1 cellular context compared by ENCODE assay signal in the genomic region with DNA sequence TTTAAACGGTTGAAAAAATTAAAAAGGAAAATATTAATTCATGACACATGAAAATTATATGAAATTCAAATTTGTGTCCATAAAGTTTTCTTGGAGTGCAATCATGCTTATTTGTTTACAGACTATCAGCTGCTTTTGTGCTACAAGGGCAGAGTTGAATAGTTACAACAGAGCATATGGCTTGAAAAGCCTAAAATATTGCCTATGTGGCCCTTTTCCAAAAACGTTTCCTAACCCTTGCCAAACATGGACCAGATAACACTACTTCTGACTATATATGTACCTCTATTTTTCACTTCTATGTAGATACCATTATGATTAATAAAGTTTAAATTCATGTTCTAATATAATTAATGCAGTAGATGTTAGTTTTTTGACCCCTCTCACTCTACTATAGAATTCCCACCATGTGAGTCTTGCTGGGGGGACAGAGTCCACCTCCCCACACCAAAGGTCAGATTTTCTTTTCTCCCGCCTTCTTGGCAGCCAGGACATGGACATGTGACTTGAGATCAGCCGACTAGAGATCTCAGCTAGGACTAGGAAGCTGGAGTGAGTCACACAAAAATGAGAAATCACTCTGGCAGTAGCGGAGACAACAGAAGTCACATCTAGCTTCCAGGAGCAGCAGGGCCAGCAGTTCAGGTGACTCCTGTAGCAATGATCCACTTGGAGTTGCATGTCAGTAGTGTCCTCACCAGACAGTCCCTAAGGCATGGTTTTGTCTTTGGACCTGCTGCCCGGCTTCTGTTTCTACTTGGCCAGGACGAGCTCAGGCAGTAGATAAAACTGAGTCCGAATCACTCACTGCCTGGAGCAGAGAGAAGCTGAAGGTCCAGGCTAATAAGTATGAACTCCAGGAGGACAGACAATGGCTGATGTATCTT.
TF ChIP-seq lines count a peak whose summit lies in the region.

No MANE protein-coding gene starts in this region.

TF ChIP-seq in HepG2, 621 proteins besides CTCF, POLR2A, EP300 and RAD21 (continued from another document and continues in another):
- no peak for TF ChIP-seq ZNF253 (CRISPR knock-in tag; IDR thresholded peaks at IDR 0.05; ENCODE audit: borderline replicate concordance)
- TF ChIP-seq, protein P1, sequence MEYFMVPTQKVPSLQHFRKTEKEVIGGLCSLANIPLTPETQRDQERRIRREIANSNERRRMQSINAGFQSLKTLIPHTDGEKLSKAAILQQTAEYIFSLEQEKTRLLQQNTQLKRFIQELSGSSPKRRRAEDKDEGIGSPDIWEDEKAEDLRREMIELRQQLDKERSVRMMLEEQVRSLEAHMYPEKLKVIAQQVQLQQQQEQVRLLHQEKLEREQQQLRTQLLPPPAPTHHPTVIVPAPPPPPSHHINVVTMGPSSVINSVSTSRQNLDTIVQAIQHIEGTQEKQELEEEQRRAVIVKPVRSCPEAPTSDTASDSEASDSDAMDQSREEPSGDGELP (IDR thresholded peaks at IDR 0.05; ENCODE audit: borderline replicate concordance, low read depth), result 0 out of 2 replicates have a peak, but pooled peaks have one; percentile 3
- no peak for TF ChIP-seq ZNF616 (CRISPR knock-in tag; IDR thresholded peaks at IDR 0.05; ENCODE audit: low read depth)
- peak; percentile 56; the same call in 1 of the 2 replicates for TF ChIP-seq HNF4G (IDR thresholded peaks at IDR 0.05; ENCODE audit: borderline replicate concordance, low read depth, low read length)
- no peak for TF ChIP-seq HNF4G (CRISPR knock-in tag; IDR thresholded peaks at IDR 0.05; ENCODE audit: borderline replicate concordance, low read depth)
- TF ChIP-seq ZNF251 (CRISPR knock-in tag; IDR thresholded peaks at IDR 0.05), result no peak
- TF ChIP-seq, protein P2, sequence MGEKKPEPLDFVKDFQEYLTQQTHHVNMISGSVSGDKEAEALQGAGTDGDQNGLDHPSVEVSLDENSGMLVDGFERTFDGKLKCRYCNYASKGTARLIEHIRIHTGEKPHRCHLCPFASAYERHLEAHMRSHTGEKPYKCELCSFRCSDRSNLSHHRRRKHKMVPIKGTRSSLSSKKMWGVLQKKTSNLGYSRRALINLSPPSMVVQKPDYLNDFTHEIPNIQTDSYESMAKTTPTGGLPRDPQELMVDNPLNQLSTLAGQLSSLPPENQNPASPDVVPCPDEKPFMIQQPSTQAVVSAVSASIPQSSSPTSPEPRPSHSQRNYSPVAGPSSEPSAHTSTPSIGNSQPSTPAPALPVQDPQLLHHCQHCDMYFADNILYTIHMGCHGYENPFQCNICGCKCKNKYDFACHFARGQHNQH (CRISPR knock-in tag; IDR thresholded peaks at IDR 0.05), result 0 out of 2 replicates have a peak, but pooled peaks have one; percentile 44
- peak; percentile 67; the same call in 1 of the 2 replicates for TF ChIP-seq HMG20A (CRISPR knock-in tag; IDR thresholded peaks at IDR 0.05; ENCODE audit: borderline replicate concordance)
- TF ChIP-seq, protein P3, sequence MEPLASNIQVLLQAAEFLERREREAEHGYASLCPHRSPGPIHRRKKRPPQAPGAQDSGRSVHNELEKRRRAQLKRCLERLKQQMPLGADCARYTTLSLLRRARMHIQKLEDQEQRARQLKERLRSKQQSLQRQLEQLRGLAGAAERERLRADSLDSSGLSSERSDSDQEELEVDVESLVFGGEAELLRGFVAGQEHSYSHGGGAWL (CRISPR knock-in tag; IDR thresholded peaks at IDR 0.05), result no peak
- peak; percentile 29; the same call in 1 of the 2 replicates for TF ChIP-seq SOX5 (CRISPR knock-in tag; IDR thresholded peaks at IDR 0.05; ENCODE audit: borderline replicate concordance)
- TF ChIP-seq, protein P4, sequence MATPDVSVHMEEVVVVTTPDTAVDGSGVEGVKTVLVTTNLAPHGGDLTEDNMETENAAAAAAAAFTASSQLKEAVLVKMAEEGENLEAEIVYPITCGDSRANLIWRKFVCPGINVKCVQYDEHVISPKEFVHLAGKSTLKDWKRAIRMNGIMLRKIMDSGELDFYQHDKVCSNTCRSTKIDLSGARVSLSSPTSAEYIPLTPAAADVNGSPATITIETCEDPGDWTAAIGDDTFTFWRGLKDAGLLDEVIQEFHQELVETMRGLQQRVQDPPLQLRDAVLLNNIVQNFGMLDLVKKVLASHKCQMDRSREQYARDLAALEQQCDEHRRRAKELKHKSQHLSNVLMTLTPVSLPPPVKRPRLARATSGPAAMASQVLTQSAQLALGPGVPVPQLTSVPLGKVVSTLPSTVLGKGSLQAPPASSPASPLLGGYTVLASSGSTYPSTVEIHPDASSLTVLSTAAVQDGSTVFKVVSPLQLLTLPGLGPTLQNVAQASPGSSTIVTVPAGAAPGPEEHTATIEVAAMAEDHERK (CRISPR knock-in tag; IDR thresholded peaks at IDR 0.05; ENCODE audit: low read depth), result no peak
- no peak for TF ChIP-seq BRD4 (CRISPR knock-in tag; IDR thresholded peaks at IDR 0.05)
- no peak for TF ChIP-seq ZNF879 (CRISPR knock-in tag; IDR thresholded peaks at IDR 0.05)
- TF ChIP-seq, protein P5, sequence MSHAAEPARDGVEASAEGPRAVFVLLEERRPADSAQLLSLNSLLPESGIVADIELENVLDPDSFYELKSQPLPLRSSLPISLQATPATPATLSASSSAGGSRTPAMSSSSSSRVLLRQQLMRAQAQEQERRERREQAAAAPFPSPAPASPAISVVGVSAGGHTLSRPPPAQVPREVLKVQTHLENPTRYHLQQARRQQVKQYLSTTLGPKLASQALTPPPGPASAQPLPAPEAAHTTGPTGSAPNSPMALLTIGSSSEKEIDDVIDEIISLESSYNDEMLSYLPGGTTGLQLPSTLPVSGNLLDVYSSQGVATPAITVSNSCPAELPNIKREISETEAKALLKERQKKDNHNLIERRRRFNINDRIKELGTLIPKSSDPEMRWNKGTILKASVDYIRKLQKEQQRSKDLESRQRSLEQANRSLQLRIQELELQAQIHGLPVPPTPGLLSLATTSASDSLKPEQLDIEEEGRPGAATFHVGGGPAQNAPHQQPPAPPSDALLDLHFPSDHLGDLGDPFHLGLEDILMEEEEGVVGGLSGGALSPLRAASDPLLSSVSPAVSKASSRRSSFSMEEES (CRISPR knock-in tag; IDR thresholded peaks at IDR 0.05), result peak; percentile 87
- TF ChIP-seq, protein P6, sequence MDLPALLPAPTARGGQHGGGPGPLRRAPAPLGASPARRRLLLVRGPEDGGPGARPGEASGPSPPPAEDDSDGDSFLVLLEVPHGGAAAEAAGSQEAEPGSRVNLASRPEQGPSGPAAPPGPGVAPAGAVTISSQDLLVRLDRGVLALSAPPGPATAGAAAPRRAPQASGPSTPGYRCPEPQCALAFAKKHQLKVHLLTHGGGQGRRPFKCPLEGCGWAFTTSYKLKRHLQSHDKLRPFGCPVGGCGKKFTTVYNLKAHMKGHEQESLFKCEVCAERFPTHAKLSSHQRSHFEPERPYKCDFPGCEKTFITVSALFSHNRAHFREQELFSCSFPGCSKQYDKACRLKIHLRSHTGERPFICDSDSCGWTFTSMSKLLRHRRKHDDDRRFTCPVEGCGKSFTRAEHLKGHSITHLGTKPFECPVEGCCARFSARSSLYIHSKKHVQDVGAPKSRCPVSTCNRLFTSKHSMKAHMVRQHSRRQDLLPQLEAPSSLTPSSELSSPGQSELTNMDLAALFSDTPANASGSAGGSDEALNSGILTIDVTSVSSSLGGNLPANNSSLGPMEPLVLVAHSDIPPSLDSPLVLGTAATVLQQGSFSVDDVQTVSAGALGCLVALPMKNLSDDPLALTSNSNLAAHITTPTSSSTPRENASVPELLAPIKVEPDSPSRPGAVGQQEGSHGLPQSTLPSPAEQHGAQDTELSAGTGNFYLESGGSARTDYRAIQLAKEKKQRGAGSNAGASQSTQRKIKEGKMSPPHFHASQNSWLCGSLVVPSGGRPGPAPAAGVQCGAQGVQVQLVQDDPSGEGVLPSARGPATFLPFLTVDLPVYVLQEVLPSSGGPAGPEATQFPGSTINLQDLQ (CRISPR knock-in tag; IDR thresholded peaks at IDR 0.05), result no peak
- TF ChIP-seq, protein P7, sequence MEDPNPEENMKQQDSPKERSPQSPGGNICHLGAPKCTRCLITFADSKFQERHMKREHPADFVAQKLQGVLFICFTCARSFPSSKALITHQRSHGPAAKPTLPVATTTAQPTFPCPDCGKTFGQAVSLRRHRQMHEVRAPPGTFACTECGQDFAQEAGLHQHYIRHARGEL (CRISPR knock-in tag; IDR thresholded peaks at IDR 0.05), result no peak
- TF ChIP-seq ZNF644 (CRISPR knock-in tag; IDR thresholded peaks at IDR 0.05; ENCODE audit: low read depth), result 0 out of 2 replicates have a peak, but pooled peaks have one; percentile 21
- TF ChIP-seq MTA3 (CRISPR knock-in tag; IDR thresholded peaks at IDR 0.05), result no peak
- TF ChIP-seq, protein P8, sequence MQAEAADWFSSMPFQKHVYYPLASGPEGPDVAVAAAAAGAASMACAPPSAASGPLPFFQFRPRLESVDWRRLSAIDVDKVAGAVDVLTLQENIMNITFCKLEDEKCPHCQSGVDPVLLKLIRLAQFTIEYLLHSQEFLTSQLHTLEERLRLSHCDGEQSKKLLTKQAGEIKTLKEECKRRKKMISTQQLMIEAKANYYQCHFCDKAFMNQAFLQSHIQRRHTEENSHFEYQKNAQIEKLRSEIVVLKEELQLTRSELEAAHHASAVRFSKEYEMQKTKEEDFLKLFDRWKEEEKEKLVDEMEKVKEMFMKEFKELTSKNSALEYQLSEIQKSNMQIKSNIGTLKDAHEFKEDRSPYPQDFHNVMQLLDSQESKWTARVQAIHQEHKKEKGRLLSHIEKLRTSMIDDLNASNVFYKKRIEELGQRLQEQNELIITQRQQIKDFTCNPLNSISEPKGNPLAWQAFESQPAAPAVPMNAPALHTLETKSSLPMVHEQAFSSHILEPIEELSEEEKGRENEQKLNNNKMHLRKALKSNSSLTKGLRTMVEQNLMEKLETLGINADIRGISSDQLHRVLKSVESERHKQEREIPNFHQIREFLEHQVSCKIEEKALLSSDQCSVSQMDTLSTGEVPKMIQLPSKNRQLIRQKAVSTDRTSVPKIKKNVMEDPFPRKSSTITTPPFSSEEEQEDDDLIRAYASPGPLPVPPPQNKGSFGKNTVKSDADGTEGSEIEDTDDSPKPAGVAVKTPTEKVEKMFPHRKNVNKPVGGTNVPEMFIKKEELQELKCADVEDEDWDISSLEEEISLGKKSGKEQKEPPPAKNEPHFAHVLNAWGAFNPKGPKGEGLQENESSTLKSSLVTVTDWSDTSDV (CRISPR knock-in tag; IDR thresholded peaks at IDR 0.05), result no peak
- TF ChIP-seq EZH2 (conservative IDR thresholded peaks at IDR 0.05; ENCODE audit: low read depth, low read length), result no peak
- TF ChIP-seq, protein P9, sequence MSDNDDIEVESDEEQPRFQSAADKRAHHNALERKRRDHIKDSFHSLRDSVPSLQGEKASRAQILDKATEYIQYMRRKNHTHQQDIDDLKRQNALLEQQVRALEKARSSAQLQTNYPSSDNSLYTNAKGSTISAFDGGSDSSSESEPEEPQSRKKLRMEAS (IDR thresholded peaks at IDR 0.05), result peak; percentile 56; the same call in 1 of the 2 replicates
- peak; percentile 18; the same call in 1 of the 2 replicates for TF ChIP-seq KAT8 (CRISPR knock-in tag; IDR thresholded peaks at IDR 0.05)
- TF ChIP-seq, protein P10, sequence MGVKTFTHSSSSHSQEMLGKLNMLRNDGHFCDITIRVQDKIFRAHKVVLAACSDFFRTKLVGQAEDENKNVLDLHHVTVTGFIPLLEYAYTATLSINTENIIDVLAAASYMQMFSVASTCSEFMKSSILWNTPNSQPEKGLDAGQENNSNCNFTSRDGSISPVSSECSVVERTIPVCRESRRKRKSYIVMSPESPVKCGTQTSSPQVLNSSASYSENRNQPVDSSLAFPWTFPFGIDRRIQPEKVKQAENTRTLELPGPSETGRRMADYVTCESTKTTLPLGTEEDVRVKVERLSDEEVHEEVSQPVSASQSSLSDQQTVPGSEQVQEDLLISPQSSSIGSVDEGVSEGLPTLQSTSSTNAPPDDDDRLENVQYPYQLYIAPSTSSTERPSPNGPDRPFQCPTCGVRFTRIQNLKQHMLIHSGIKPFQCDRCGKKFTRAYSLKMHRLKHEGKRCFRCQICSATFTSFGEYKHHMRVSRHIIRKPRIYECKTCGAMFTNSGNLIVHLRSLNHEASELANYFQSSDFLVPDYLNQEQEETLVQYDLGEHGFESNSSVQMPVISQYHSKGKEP (CRISPR knock-in tag; IDR thresholded peaks at IDR 0.05), result no peak
- no peak for TF ChIP-seq ZNF567 (CRISPR knock-in tag; IDR thresholded peaks at IDR 0.05; ENCODE audit: borderline replicate concordance)
- no peak for TF ChIP-seq ZNF350 (CRISPR knock-in tag; IDR thresholded peaks at IDR 0.05; ENCODE audit: borderline replicate concordance, low read depth)
- TF ChIP-seq, protein P11, sequence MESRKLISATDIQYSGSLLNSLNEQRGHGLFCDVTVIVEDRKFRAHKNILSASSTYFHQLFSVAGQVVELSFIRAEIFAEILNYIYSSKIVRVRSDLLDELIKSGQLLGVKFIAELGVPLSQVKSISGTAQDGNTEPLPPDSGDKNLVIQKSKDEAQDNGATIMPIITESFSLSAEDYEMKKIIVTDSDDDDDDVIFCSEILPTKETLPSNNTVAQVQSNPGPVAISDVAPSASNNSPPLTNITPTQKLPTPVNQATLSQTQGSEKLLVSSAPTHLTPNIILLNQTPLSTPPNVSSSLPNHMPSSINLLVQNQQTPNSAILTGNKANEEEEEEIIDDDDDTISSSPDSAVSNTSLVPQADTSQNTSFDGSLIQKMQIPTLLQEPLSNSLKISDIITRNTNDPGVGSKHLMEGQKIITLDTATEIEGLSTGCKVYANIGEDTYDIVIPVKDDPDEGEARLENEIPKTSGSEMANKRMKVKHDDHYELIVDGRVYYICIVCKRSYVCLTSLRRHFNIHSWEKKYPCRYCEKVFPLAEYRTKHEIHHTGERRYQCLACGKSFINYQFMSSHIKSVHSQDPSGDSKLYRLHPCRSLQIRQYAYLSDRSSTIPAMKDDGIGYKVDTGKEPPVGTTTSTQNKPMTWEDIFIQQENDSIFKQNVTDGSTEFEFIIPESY (CRISPR knock-in tag; IDR thresholded peaks at IDR 0.05), result peak; percentile 77
- no peak for TF ChIP-seq NFE2 (CRISPR knock-in tag; IDR thresholded peaks at IDR 0.05)
- no peak for TF ChIP-seq ZEB1 (IDR thresholded peaks at IDR 0.05; ENCODE audit: insufficient replicate concordance, low read depth)
- TF ChIP-seq BHLHE40 (IDR thresholded peaks at IDR 0.05; ENCODE audit: low read length), result peak; percentile 26; the same call in 1 of the 2 replicates
- TF ChIP-seq, protein P12, sequence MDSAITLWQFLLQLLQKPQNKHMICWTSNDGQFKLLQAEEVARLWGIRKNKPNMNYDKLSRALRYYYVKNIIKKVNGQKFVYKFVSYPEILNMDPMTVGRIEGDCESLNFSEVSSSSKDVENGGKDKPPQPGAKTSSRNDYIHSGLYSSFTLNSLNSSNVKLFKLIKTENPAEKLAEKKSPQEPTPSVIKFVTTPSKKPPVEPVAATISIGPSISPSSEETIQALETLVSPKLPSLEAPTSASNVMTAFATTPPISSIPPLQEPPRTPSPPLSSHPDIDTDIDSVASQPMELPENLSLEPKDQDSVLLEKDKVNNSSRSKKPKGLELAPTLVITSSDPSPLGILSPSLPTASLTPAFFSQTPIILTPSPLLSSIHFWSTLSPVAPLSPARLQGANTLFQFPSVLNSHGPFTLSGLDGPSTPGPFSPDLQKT (CRISPR knock-in tag; IDR thresholded peaks at IDR 0.05; ENCODE audit: borderline replicate concordance), result no peak
- no peak for TF ChIP-seq ZSCAN12 (CRISPR knock-in tag; IDR thresholded peaks at IDR 0.05)
